In the genomic region with DNA sequence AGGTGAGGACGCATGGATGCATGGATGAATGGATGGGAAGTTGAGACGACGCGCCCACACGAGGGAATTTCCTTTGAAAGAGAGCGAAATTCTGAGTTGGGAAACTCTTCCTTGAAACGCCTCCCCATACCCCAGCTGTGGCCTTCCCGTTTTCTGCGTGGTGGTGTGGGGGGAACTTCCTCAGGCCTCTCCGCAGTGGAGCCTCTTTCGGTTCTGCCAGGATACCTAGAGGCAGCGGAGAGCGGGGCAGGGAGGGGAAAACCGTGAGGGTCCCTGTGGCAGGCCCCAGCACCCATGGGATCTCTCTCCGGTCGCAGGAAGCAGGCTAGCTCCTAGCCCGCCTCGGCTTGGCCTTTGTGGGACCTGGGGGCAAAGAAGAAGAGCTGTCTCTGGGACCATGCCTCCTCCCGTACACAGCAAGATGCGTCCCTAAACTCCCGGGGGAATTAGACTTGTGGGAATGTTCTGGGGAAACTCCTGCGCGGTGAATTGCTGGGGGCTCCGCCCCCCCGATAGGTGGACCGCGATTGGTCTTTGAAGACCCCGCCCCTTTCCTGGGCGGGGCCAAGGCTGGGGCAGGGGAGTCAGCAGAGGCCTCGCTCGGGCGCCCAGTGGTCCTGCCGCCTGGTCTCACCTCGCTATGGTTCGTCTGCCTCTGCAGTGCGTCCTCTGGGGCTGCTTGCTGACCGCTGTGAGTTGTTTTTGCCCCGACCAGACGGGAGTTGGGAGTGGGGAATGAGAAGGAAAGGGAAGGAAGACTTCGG, we compare ENCODE assay signal across 1 cellular context.
TF ChIP-seq lines count a peak whose summit lies in the region.

A gene (plus strand): TSS at position 611 of the 764 bp plus-strand sequence. CDS start 30 bp downstream, at position 641.

TF ChIP-seq in SK-N-SH treated with all-trans-retinoic acid at 6 μM for 48 hours, 23 proteins besides CTCF, POLR2A, EP300 and RAD21 (continued from another document):
- TF ChIP-seq, protein P1, sequence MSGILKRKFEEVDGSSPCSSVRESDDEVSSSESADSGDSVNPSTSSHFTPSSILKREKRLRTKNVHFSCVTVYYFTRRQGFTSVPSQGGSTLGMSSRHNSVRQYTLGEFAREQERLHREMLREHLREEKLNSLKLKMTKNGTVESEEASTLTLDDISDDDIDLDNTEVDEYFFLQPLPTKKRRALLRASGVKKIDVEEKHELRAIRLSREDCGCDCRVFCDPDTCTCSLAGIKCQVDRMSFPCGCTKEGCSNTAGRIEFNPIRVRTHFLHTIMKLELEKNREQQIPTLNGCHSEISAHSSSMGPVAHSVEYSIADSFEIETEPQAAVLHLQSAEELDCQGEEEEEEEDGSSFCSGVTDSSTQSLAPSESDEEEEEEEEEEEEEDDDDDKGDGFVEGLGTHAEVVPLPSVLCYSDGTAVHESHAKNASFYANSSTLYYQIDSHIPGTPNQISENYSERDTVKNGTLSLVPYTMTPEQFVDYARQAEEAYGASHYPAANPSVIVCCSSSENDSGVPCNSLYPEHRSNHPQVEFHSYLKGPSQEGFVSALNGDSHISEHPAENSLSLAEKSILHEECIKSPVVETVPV (CRISPR knock-in tag; IDR thresholded peaks at IDR 0.05): no peak
- TF ChIP-seq RARB (CRISPR knock-in tag; IDR thresholded peaks at IDR 0.05): no peak
- TF ChIP-seq TCF4 (CRISPR knock-in tag; IDR thresholded peaks at IDR 0.05; ENCODE audit: borderline replicate concordance): no peak
- TF ChIP-seq ZFP30 (CRISPR knock-in tag; IDR thresholded peaks at IDR 0.05): no peak
- TF ChIP-seq SNAI2 (CRISPR knock-in tag; IDR thresholded peaks at IDR 0.05): no peak
- no peak for TF ChIP-seq ZNF70 (CRISPR knock-in tag; IDR thresholded peaks at IDR 0.05)
- TF ChIP-seq GLIS3 (CRISPR knock-in tag; IDR thresholded peaks at IDR 0.05): no peak
TF ChIP-seq in SK-N-SH treated with all-trans-retinoic acid at 6 μM for 48 hours: peak in this region for 0.
